16 cellular contexts compared by ENCODE assay signal in genomic region chr13:52009985-52010384, GRCh38. TPM values are rescaled to one million over a fixed set of nuclear protein-coding genes. Genes with fewer than 3 reads are reported as not detected.
DNase-seq lines count a peak whose midpoint lies in the region; ATAC-seq and TF ChIP-seq lines count a peak whose summit lies in the region.
"Had no signal": no experiment of that assay in that cellular context is flagged by ENCODE, and none has a peak within 500 bp of the region (broad histone marks: within the 10 kb centered on the region; RNA-seq: fewer than 3 reads in every experiment).

No MANE protein-coding gene starts in this region.

- peaks cover 15% of the 10 kb centered on the region for H3K4me1 Mint-ChIP-seq in activated CD4-positive, alpha-beta memory T cell treated with anti-CD3 and anti-CD28 coated beads, Interleukin-2, amount 10 ng/mL, durations not matched to agents 7 days and 5 days
- H3K4me1 Mint-ChIP-seq in activated CD4-positive, alpha-beta memory T cell treated with anti-CD3 and anti-CD28 coated beads for 36 hours (ENCODE audit: low read depth), result peaks cover 9% of the 10 kb centered on the region
- peaks cover 18 to 22% (median 22%) of the 10 kb centered on the region in 3 donors for H3K4me1 Mint-ChIP-seq in T-cell

- POLR2A ChIA-PET in activated CD4-positive, alpha-beta memory T cell treated with anti-CD3 and anti-CD28 coated beads, Interleukin-2, amount 10 ng/mL, durations not matched to agents 7 days and 5 days (lab: Charles Lee), result no interaction called here
- POLR2A ChIA-PET in activated CD4-positive, alpha-beta memory T cell treated with anti-CD3 and anti-CD28 coated beads for 36 hours (lab: Charles Lee), result no interaction called here
- POLR2A ChIA-PET in T-cell (lab: Charles Lee), result no interaction called here

- H2AFZ ChIP-seq in hepatocyte (no peak overlapping the region), parathyroid adenoma (no peak overlapping the region)

- no peaks in the 10 kb centered on the region for H4K20me1 ChIP-seq in hepatocyte (ENCODE audit: insufficient read depth, poor library complexity, severe bottlenecking)

- peak overlapping the region; percentile 1 for H3K4me3 Mint-ChIP-seq in activated CD4-positive, alpha-beta memory T cell treated with anti-CD3 and anti-CD28 coated beads, Interleukin-2, amount 10 ng/mL, durations not matched to agents 7 days and 5 days
- H3K4me3 Mint-ChIP-seq in activated CD4-positive, alpha-beta memory T cell treated with anti-CD3 and anti-CD28 coated beads for 36 hours, result no peak overlapping the region
- H3K4me3 Mint-ChIP-seq in T-cell, result peak overlapping the region; percentile 43 to 97 (median 60)

- H3K9me3 ChIP-seq in hepatocyte (ENCODE audit: low read depth) (no peaks in the 10 kb centered on the region), parathyroid adenoma (ENCODE audit: control insufficient read depth, low read length) (no peaks in the 10 kb centered on the region)
- H3K9me3 ChIP-seq: vagina had no signal

- CTCF ChIA-PET in activated CD4-positive, alpha-beta memory T cell treated with anti-CD3 and anti-CD28 coated beads, Interleukin-2, amount 10 ng/mL, durations not matched to agents 7 days and 5 days (lab: Charles Lee), result interaction anchor here (0.9 kb wide), 1 partner anchor 9 kb away, joined by 3 read pairs; no protein-coding TSS in a partner anchor
- CTCF ChIA-PET in activated CD4-positive, alpha-beta memory T cell treated with anti-CD3 and anti-CD28 coated beads for 36 hours (lab: Charles Lee), result no interaction called here
- CTCF ChIA-PET in T-cell (lab: Charles Lee), result no interaction called here

- 30% methylated on average over 4 of the region's 4 CpGs for WGBS in hepatocyte (ENCODE audit: low lambda C conversion rate, missing lambda C conversion rate)

- intact Hi-C loops in activated CD4-positive, alpha-beta memory T cell treated with anti-CD3 and anti-CD28 coated beads for 36 hours (cut with micrococcal nuclease), result loop anchor here (5.0 kb wide), 3 partner anchors 68 to 642 kb away; partner anchors contain the start of genes SUGT1 and TMEM272

- H3K27me3 ChIP-seq in hepatocyte (no peaks in the 10 kb centered on the region), parathyroid adenoma (ENCODE audit: control insufficient read depth, insufficient read depth, low read length) (no peaks in the 10 kb centered on the region)
- H3K27me3 ChIP-seq: vagina had no signal

- H3K9me2 ChIP-seq in hepatocyte (replicated peaks; ENCODE audit: insufficient read depth), result no peaks in the 10 kb centered on the region

- ATAC-seq in T-cell (replicated peaks in 1 of 4), result no peak
- ATAC-seq in HG02642 (IDR thresholded peaks at IDR 0.05; ENCODE audit: poor library complexity, unreplicated experiment), result no peak
- ATAC-seq: left colon had no signal

- H3K4me2 ChIP-seq in hepatocyte, result peak overlapping the region; percentile 89
- H3K4me2 ChIP-seq in parathyroid adenoma (ENCODE audit: low read length), result no peak overlapping the region

- H3K4me3 ChIP-seq in hepatocyte, result peak overlapping the region; percentile 51
- peak overlapping the region; percentile 89 for H3K4me3 ChIP-seq in parathyroid adenoma (ENCODE audit: low read depth, low read length)

- H3K27ac ChIP-seq in hepatocyte (no peak overlapping the region), parathyroid adenoma (no peak overlapping the region)
- H3K27ac ChIP-seq: cardiac muscle cell, vagina had no signal

- peaks cover 4% of the 10 kb centered on the region for H3K36me3 Mint-ChIP-seq in activated CD4-positive, alpha-beta memory T cell treated with anti-CD3 and anti-CD28 coated beads, Interleukin-2, amount 10 ng/mL, durations not matched to agents 7 days and 5 days (ENCODE audit: low read depth)
- no peaks in the 10 kb centered on the region for H3K36me3 Mint-ChIP-seq in activated CD4-positive, alpha-beta memory T cell treated with anti-CD3 and anti-CD28 coated beads for 36 hours
- H3K36me3 Mint-ChIP-seq in T-cell, result no peaks in the 10 kb centered on the region

- TF ChIP-seq CTCF in hepatocyte (IDR thresholded peaks at IDR 0.05; ENCODE audit: poor library complexity) (no peak), parathyroid adenoma (IDR thresholded peaks at IDR 0.05) (no peak)

- H3K79me2 ChIP-seq in hepatocyte (peaks cover 89% of the 10 kb centered on the region), parathyroid adenoma (peaks cover 4% of the 10 kb centered on the region)

- no peaks in the 10 kb centered on the region for H3K9me3 Mint-ChIP-seq in activated CD4-positive, alpha-beta memory T cell treated with anti-CD3 and anti-CD28 coated beads, Interleukin-2, amount 10 ng/mL, durations not matched to agents 7 days and 5 days
- H3K9me3 Mint-ChIP-seq in activated CD4-positive, alpha-beta memory T cell treated with anti-CD3 and anti-CD28 coated beads for 36 hours, result no peaks in the 10 kb centered on the region
- no peaks in the 10 kb centered on the region for H3K9me3 Mint-ChIP-seq in T-cell

- no peak for DNase-seq in activated CD4-positive, alpha-beta memory T cell treated with anti-CD3 and anti-CD28 coated beads, Interleukin-2, amount 10 ng/mL, durations not matched to agents 7 days and 5 days
- no peak for DNase-seq in activated CD4-positive, alpha-beta memory T cell treated with anti-CD3 and anti-CD28 coated beads for 36 hours
- DNase-seq in T-cell, result no peak
- no peak for DNase-seq in hepatocyte (ENCODE audit: low spot score)
- DNase-seq in hippocampal formation (lab: John Stamatoyannopoulos, UW), result no peak
- DNase-seq in NCI-H2107 treated with DMSO at 0.1 percent for 48 hours (lab: John Stamatoyannopoulos, UW; ENCODE audit: unreplicated experiment), result no peak
- DNase-seq: effector CD8-positive, alpha-beta T cell; EL; left colon; NCI-H1048; NCI-H82; RPMI8226 had no signal

- peaks cover 41% of the 10 kb centered on the region for H3K27me3 Mint-ChIP-seq in activated CD4-positive, alpha-beta memory T cell treated with anti-CD3 and anti-CD28 coated beads, Interleukin-2, amount 10 ng/mL, durations not matched to agents 7 days and 5 days
- H3K27me3 Mint-ChIP-seq in activated CD4-positive, alpha-beta memory T cell treated with anti-CD3 and anti-CD28 coated beads for 36 hours, result peaks cover 18% of the 10 kb centered on the region
- H3K27me3 Mint-ChIP-seq in T-cell, result peaks cover 17 to 33% of the 10 kb centered on the region in 2 donors

- H3K27ac Mint-ChIP-seq in activated CD4-positive, alpha-beta memory T cell treated with anti-CD3 and anti-CD28 coated beads, Interleukin-2, amount 10 ng/mL, durations not matched to agents 7 days and 5 days, result no peak overlapping the region
- H3K27ac Mint-ChIP-seq in activated CD4-positive, alpha-beta memory T cell treated with anti-CD3 and anti-CD28 coated beads for 36 hours, result no peak overlapping the region
- no peak overlapping the region for H3K27ac Mint-ChIP-seq in T-cell

- H3K9ac ChIP-seq in parathyroid adenoma, result no peak overlapping the region

- H3K36me3 ChIP-seq in hepatocyte (replicated peaks; ENCODE audit: insufficient read depth, low read depth), result no peaks in the 10 kb centered on the region
- H3K36me3 ChIP-seq in parathyroid adenoma (ENCODE audit: control insufficient read depth, insufficient read depth, low read length), result no peaks in the 10 kb centered on the region
- H3K36me3 ChIP-seq: cardiac muscle cell, vagina had no signal

- H3K4me1 ChIP-seq in hepatocyte (ENCODE audit: insufficient read depth), result peaks cover 35% of the 10 kb centered on the region
- H3K4me1 ChIP-seq in parathyroid adenoma, result no peaks in the 10 kb centered on the region

RNA-seq across cellular contexts. Expression of gene ATP7B, which starts 1.3 kb away (rescaled TPM):
- total RNA-seq in activated CD4-positive, alpha-beta memory T cell treated with anti-CD3 and anti-CD28 coated beads, Interleukin-2, amount 10 ng/mL, durations not matched to agents 7 days and 5 days, result under 1 TPM; 0.78 to 0.88 TPM
- 1 to 10 TPM in 1 of 2 experiments, under 1 TPM in 1; 0.86 to 1.5 TPM for total RNA-seq in activated CD4-positive, alpha-beta memory T cell treated with anti-CD3 and anti-CD28 coated beads for 36 hours
- total RNA-seq in T-cell (1 to 10 TPM in 4 of 5 donors, under 1 TPM in 1; 0.99 to 2.6 (median 1.3) TPM), hepatocyte (51.2 and 70.0 TPM in 2 replicates)
- 47.3 and 56.8 TPM in 2 replicates for polyA plus RNA-seq in hepatocyte

RNA-seq across cellular contexts. Expression of gene ALG11, which starts 2.2 kb away (rescaled TPM):
- total RNA-seq in activated CD4-positive, alpha-beta memory T cell treated with anti-CD3 and anti-CD28 coated beads, Interleukin-2, amount 10 ng/mL, durations not matched to agents 7 days and 5 days, result 10 to 100 TPM; 24.0 to 28.9 TPM
- 10 to 100 TPM; 19.0 to 19.5 TPM for total RNA-seq in activated CD4-positive, alpha-beta memory T cell treated with anti-CD3 and anti-CD28 coated beads for 36 hours
- total RNA-seq in T-cell (10 to 100 TPM; 19.2 to 36.5 (median 32.4) TPM), hepatocyte (50.0 and 54.1 TPM in 2 replicates)
- polyA plus RNA-seq in hepatocyte, result 26.0 and 33.9 TPM in 2 replicates

RNA-seq across cellular contexts. Expression of gene UTP14C, which starts 14.5 kb away (rescaled TPM):
- 1 to 10 TPM; 9.4 to 10.0 TPM for total RNA-seq in activated CD4-positive, alpha-beta memory T cell treated with anti-CD3 and anti-CD28 coated beads, Interleukin-2, amount 10 ng/mL, durations not matched to agents 7 days and 5 days
- total RNA-seq in activated CD4-positive, alpha-beta memory T cell treated with anti-CD3 and anti-CD28 coated beads for 36 hours, result 1 to 10 TPM; 6.2 to 6.6 TPM
- total RNA-seq in T-cell (10 to 100 TPM in 3 of 5 donors, 1 to 10 TPM in 2; 4.3 to 13.0 (median 11.0) TPM), hepatocyte (24.7 and 30.1 TPM in 2 replicates)
- 9.9 and 10.0 TPM in 2 replicates for polyA plus RNA-seq in hepatocyte

Comparison
In these comparisons a context has a peak if more than half of its experiments do, and no peak if none do; other contexts are left out.
1. RNA of gene ATP7B, which starts 1.3 kb away (total RNA-seq): 51.2 to 70.0 TPM in hepatocyte; 0.86 to 1.5 TPM in activated CD4-positive, alpha-beta memory T cell treated with anti-CD3 and anti-CD28 coated beads for 36 hours, 0.99 to 2.6 TPM in T-cell and 0.78 to 0.88 TPM in activated CD4-positive, alpha-beta memory T cell treated with anti-CD3 and anti-CD28 coated beads, Interleukin-2, amount 10 ng/mL, durations not matched to agents 7 days and 5 days; every median in the first group is over 10 times any median in the second.